Comparison of ENCODE assay signal across 19 cellular contexts in genomic region chr16:67964477-67965131, GRCh38. TPM values are rescaled to one million over a fixed set of nuclear protein-coding genes. Genes with fewer than 3 reads are reported as not detected.
DNase-seq lines count a peak whose midpoint lies in the region; ATAC-seq and TF ChIP-seq lines count a peak whose summit lies in the region.
"Had no signal": no experiment of that assay in that cellular context is flagged by ENCODE, and none has a peak within 500 bp of the region (broad histone marks: within the 10 kb centered on the region; RNA-seq: fewer than 3 reads in every experiment).

No MANE protein-coding gene starts in this region.

- POLR2A ChIA-PET in activated CD4-positive, alpha-beta memory T cell treated with anti-CD3 and anti-CD28 coated beads, Interleukin-2, amount 10 ng/mL, durations not matched to agents 7 days and 5 days (lab: Charles Lee): interaction anchor here (0.8 to 6.6 kb wide), 3 partner anchors 19 to 58 kb away, joined by 3 to 41 read pairs (median 9); partner anchors contain the start of genes DDX28, DUS2 and PSMB10

- H3K4me3 ChIP-seq in right atrium auricular region (no peak overlapping the region), muscle layer of colon (ENCODE audit: low read depth in 1 of 2, low read length in 2 of 2) (no peak overlapping the region), upper lobe of left lung (no peak overlapping the region)

- TF ChIP-seq POLR2A in upper lobe of left lung (IDR thresholded peaks at IDR 0.05): no peak

- H3K4me1 ChIP-seq in right atrium auricular region (peaks cover 0 to 89% of the 10 kb centered on the region in 2 donors), muscle layer of colon (ENCODE audit: insufficient read depth, low read length) (peaks cover 46% of the 10 kb centered on the region), upper lobe of left lung (peaks cover 62 to 86% (median 67%) of the 10 kb centered on the region in 4 donors)

- H3K27me3 ChIP-seq in right atrium auricular region (no peaks in the 10 kb centered on the region), muscle layer of colon (ENCODE audit: control insufficient read depth in 1 of 2, insufficient read depth in 2 of 2, low read length in 2 of 2) (no peaks in the 10 kb centered on the region), upper lobe of left lung (no peaks in the 10 kb centered on the region)
- H3K27me3 ChIP-seq: adrenal gland had no signal

- no peak for TF ChIP-seq EP300 in upper lobe of left lung (IDR thresholded peaks at IDR 0.05)

- H3K9me3 ChIP-seq in right atrium auricular region (no peaks in the 10 kb centered on the region), muscle layer of colon (ENCODE audit: low read length) (no peaks in the 10 kb centered on the region), upper lobe of left lung (no peaks in the 10 kb centered on the region)
- H3K9me3 ChIP-seq: adrenal gland had no signal

- no peak overlapping the region for H3K9ac ChIP-seq in muscle layer of colon (ENCODE audit: low read length)

- no peaks in the 10 kb centered on the region for H3K27me3 Mint-ChIP-seq in activated T-helper 1 cell treated with anti-CD3 and anti-CD28 coated beads, Interleukin-12 subunit alpha, Interleukin-12 subunit beta, Interleukin-2, Interleukin-4 antibody, amounts not matched to agents 30 ng/mL and 10 ng/mL and 1 ng/mL, durations not matched to agents 14 hours and 24 hours and 36 hours (ENCODE audit: insufficient read depth)
- no peaks in the 10 kb centered on the region for H3K27me3 Mint-ChIP-seq in activated CD4-positive, alpha-beta memory T cell treated with anti-CD3 and anti-CD28 coated beads, Interleukin-2, amount 10 ng/mL, durations not matched to agents 7 days and 5 days
- H3K27me3 Mint-ChIP-seq: activated T-helper 17 cell treated with anti-CD3 and anti-CD28 coated beads, Interleukin-2, amount 50 U/mL, for 72 hours; IgD-negative memory B cell had no signal

- H3K36me3 Mint-ChIP-seq in activated T-helper 1 cell treated with anti-CD3 and anti-CD28 coated beads, Interleukin-12 subunit alpha, Interleukin-12 subunit beta, Interleukin-2, Interleukin-4 antibody, amounts not matched to agents 30 ng/mL and 10 ng/mL and 1 ng/mL, durations not matched to agents 14 hours and 24 hours and 36 hours (ENCODE audit: low read depth): peaks cover 15% of the 10 kb centered on the region
- peaks cover 26% of the 10 kb centered on the region for H3K36me3 Mint-ChIP-seq in activated CD4-positive, alpha-beta memory T cell treated with anti-CD3 and anti-CD28 coated beads, Interleukin-2, amount 10 ng/mL, durations not matched to agents 7 days and 5 days (ENCODE audit: low read depth)

- no peak for TF ChIP-seq CTCF in right atrium auricular region (IDR thresholded peaks at IDR 0.05)
- TF ChIP-seq CTCF in upper lobe of left lung (IDR thresholded peaks at IDR 0.05): no peak

- H3K36me3 ChIP-seq in right atrium auricular region (peaks cover 48% of the 10 kb centered on the region), muscle layer of colon (ENCODE audit: insufficient read depth, low read length) (peaks cover 38% of the 10 kb centered on the region), upper lobe of left lung (peaks cover 0 to 43% (median 30%) of the 10 kb centered on the region in 4 donors)

- H3K27ac ChIP-seq in right atrium auricular region (peak overlapping the region; percentile 96 to 99), muscle layer of colon (ENCODE audit: low read depth, low read length) (peak overlapping the region; percentile 48), upper lobe of left lung (peak overlapping the region; percentile 41 to 98 (median 96))

- CTCF ChIA-PET in activated CD4-positive, alpha-beta memory T cell treated with anti-CD3 and anti-CD28 coated beads, Interleukin-2, amount 10 ng/mL, durations not matched to agents 7 days and 5 days (lab: Charles Lee): interaction anchor here (2.9 kb wide), 1 partner anchor 22 kb away, joined by 11 read pairs; no protein-coding TSS in a partner anchor

- peaks cover 44% of the 10 kb centered on the region for H3K4me1 Mint-ChIP-seq in activated T-helper 1 cell treated with anti-CD3 and anti-CD28 coated beads, Interleukin-12 subunit alpha, Interleukin-12 subunit beta, Interleukin-2, Interleukin-4 antibody, amounts not matched to agents 30 ng/mL and 10 ng/mL and 1 ng/mL, durations not matched to agents 14 hours and 24 hours and 36 hours (ENCODE audit: low read depth)
- peaks cover 23% of the 10 kb centered on the region for H3K4me1 Mint-ChIP-seq in activated CD4-positive, alpha-beta memory T cell treated with anti-CD3 and anti-CD28 coated beads, Interleukin-2, amount 10 ng/mL, durations not matched to agents 7 days and 5 days

- 82 to 88% methylated on average over 6 of the region's 6 CpGs for WGBS in upper lobe of left lung, 2 donors

- no peak for DNase-seq in right atrium auricular region (ENCODE audit: low spot score)
- no peak for DNase-seq in left cardiac atrium
- DNase-seq in activated T-helper 1 cell treated with anti-CD3 and anti-CD28 coated beads, Interleukin-12 subunit alpha, Interleukin-12 subunit beta, Interleukin-2, Interleukin-4 antibody, amounts not matched to agents 30 ng/mL and 10 ng/mL and 1 ng/mL, durations not matched to agents 14 hours and 24 hours and 36 hours (ENCODE audit: low spot score): no peak
- DNase-seq in upper lobe of left lung: no peak
- DNase-seq in SW 1271 (lab: John Stamatoyannopoulos, UW): no peak
- DNase-seq in iPS-NIHi11 (ENCODE audit: low spot score): no peak
- DNase-seq in activated CD4-positive, alpha-beta memory T cell treated with anti-CD3 and anti-CD28 coated beads, Interleukin-2, amount 10 ng/mL, durations not matched to agents 7 days and 5 days: no peak
- DNase-seq: adrenal gland; head of caudate nucleus; left colon; NCI-H1694 treated with DMSO at 0.1 percent for 48 hours; NCI-H82; nephron progenitor cell; stimulated activated CD4-positive, alpha-beta T cell treated with anti-CD3 and anti-CD28 coated beads, Interleukin-4, amount 100 ng/mL, for 1 hour; T1000 had no signal

- no peak overlapping the region for H3K4me3 Mint-ChIP-seq in activated T-helper 1 cell treated with anti-CD3 and anti-CD28 coated beads, Interleukin-12 subunit alpha, Interleukin-12 subunit beta, Interleukin-2, Interleukin-4 antibody, amounts not matched to agents 30 ng/mL and 10 ng/mL and 1 ng/mL, durations not matched to agents 14 hours and 24 hours and 36 hours
- H3K4me3 Mint-ChIP-seq in activated CD4-positive, alpha-beta memory T cell treated with anti-CD3 and anti-CD28 coated beads, Interleukin-2, amount 10 ng/mL, durations not matched to agents 7 days and 5 days: no peak overlapping the region
- H3K4me3 Mint-ChIP-seq: activated T-helper 17 cell treated with anti-CD3 and anti-CD28 coated beads, Interleukin-2, amount 50 U/mL, for 72 hours; nephron progenitor cell had no signal

- intact Hi-C loops in left cardiac atrium (cut with DNase I): no loop called here
- intact Hi-C loops in activated T-helper 1 cell treated with anti-CD3 and anti-CD28 coated beads, Interleukin-12 subunit alpha, Interleukin-12 subunit beta, Interleukin-2, Interleukin-4 antibody, amounts not matched to agents 30 ng/mL and 10 ng/mL and 1 ng/mL, durations not matched to agents 14 hours and 24 hours and 36 hours (cut with micrococcal nuclease): no loop called here

- H3K9me3 Mint-ChIP-seq in activated T-helper 1 cell treated with anti-CD3 and anti-CD28 coated beads, Interleukin-12 subunit alpha, Interleukin-12 subunit beta, Interleukin-2, Interleukin-4 antibody, amounts not matched to agents 30 ng/mL and 10 ng/mL and 1 ng/mL, durations not matched to agents 14 hours and 24 hours and 36 hours: no peaks in the 10 kb centered on the region
- no peaks in the 10 kb centered on the region for H3K9me3 Mint-ChIP-seq in activated CD4-positive, alpha-beta memory T cell treated with anti-CD3 and anti-CD28 coated beads, Interleukin-2, amount 10 ng/mL, durations not matched to agents 7 days and 5 days
- H3K9me3 Mint-ChIP-seq: activated T-helper 17 cell treated with anti-CD3 and anti-CD28 coated beads, Interleukin-2, amount 50 U/mL, for 72 hours; IgD-negative memory B cell; nephron progenitor cell had no signal

- H3K27ac Mint-ChIP-seq in activated T-helper 1 cell treated with anti-CD3 and anti-CD28 coated beads, Interleukin-12 subunit alpha, Interleukin-12 subunit beta, Interleukin-2, Interleukin-4 antibody, amounts not matched to agents 30 ng/mL and 10 ng/mL and 1 ng/mL, durations not matched to agents 14 hours and 24 hours and 36 hours: peak overlapping the region; percentile 74
- no peak overlapping the region for H3K27ac Mint-ChIP-seq in activated CD4-positive, alpha-beta memory T cell treated with anti-CD3 and anti-CD28 coated beads, Interleukin-2, amount 10 ng/mL, durations not matched to agents 7 days and 5 days
- H3K27ac Mint-ChIP-seq: activated T-helper 17 cell treated with anti-CD3 and anti-CD28 coated beads, Interleukin-2, amount 50 U/mL, for 72 hours; IgD-negative memory B cell; nephron progenitor cell had no signal

- no peak for ATAC-seq in left cardiac atrium
- ATAC-seq in upper lobe of left lung (ENCODE audit: low FRiP score in 2 of 2): no peak
- ATAC-seq: activated T-helper 17 cell treated with anti-CD3 and anti-CD28 coated beads, Interleukin-2, amount 50 U/mL, for 72 hours; left colon had no signal

RNA-seq across cellular contexts. Expression of gene SLC12A4, which starts 3.8 kb away (rescaled TPM):
- 10 to 100 TPM; 39.5 to 85.9 TPM for total RNA-seq in right atrium auricular region
- total RNA-seq in left cardiac atrium: 10 to 100 TPM; 52.0 to 98.2 TPM
- 40.0 and 43.1 TPM in 2 replicates for total RNA-seq in activated T-helper 1 cell treated with anti-CD3 and anti-CD28 coated beads, Interleukin-12 subunit alpha, Interleukin-12 subunit beta, Interleukin-2, Interleukin-4 antibody, amounts not matched to agents 30 ng/mL and 10 ng/mL and 1 ng/mL, durations not matched to agents 14 hours and 24 hours and 36 hours
- 100 to 1,000 TPM in 3 of 6 donors, 10 to 100 TPM in 3; 54.6 to 276 (median 98.3) TPM for total RNA-seq in upper lobe of left lung
- total RNA-seq in activated CD4-positive, alpha-beta memory T cell treated with anti-CD3 and anti-CD28 coated beads, Interleukin-2, amount 10 ng/mL, durations not matched to agents 7 days and 5 days: 10 to 100 TPM; 37.9 to 40.0 TPM

RNA-seq across cellular contexts. Expression of gene DPEP3, which starts 15.7 kb away (rescaled TPM):
- not detected for total RNA-seq in right atrium auricular region
- not detected for total RNA-seq in left cardiac atrium
- total RNA-seq in activated T-helper 1 cell treated with anti-CD3 and anti-CD28 coated beads, Interleukin-12 subunit alpha, Interleukin-12 subunit beta, Interleukin-2, Interleukin-4 antibody, amounts not matched to agents 30 ng/mL and 10 ng/mL and 1 ng/mL, durations not matched to agents 14 hours and 24 hours and 36 hours: not detected in 2 replicates
- total RNA-seq in upper lobe of left lung: 1 to 10 TPM in 1 of 6 donors, under 1 TPM in 3, not detected in 2; 0.15 to 1.0 (median 0.30) TPM
- total RNA-seq in activated CD4-positive, alpha-beta memory T cell treated with anti-CD3 and anti-CD28 coated beads, Interleukin-2, amount 10 ng/mL, durations not matched to agents 7 days and 5 days: under 1 TPM in 1 of 2 experiments, not detected in 1; 0.20 TPM
- total RNA-seq: H4 had no signal

RNA-seq across cellular contexts. Expression of gene LCAT, which starts 20.7 kb away (rescaled TPM):
- 10 to 100 TPM in 1 of 2 donors, 1 to 10 TPM in 1; 2.9 to 11.8 TPM for total RNA-seq in right atrium auricular region
- total RNA-seq in left cardiac atrium: 10 to 100 TPM; 12.8 to 22.6 TPM
- 12.7 and 20.3 TPM in 2 replicates for total RNA-seq in activated T-helper 1 cell treated with anti-CD3 and anti-CD28 coated beads, Interleukin-12 subunit alpha, Interleukin-12 subunit beta, Interleukin-2, Interleukin-4 antibody, amounts not matched to agents 30 ng/mL and 10 ng/mL and 1 ng/mL, durations not matched to agents 14 hours and 24 hours and 36 hours
- total RNA-seq in upper lobe of left lung: 100 to 1,000 TPM in 1 of 6 donors, 10 to 100 TPM in 5; 21.9 to 117 (median 26.1) TPM
- total RNA-seq in activated CD4-positive, alpha-beta memory T cell treated with anti-CD3 and anti-CD28 coated beads, Interleukin-2, amount 10 ng/mL, durations not matched to agents 7 days and 5 days: 10 to 100 TPM; 10.7 to 14.8 TPM

RNA-seq across cellular contexts. Expression of gene PSMB10, which starts 28.0 kb away (rescaled TPM):
- total RNA-seq in right atrium auricular region: 10 to 100 TPM; 37.3 to 38.4 TPM
- 10 to 100 TPM; 54.9 to 64.5 TPM for total RNA-seq in left cardiac atrium
- total RNA-seq in activated T-helper 1 cell treated with anti-CD3 and anti-CD28 coated beads, Interleukin-12 subunit alpha, Interleukin-12 subunit beta, Interleukin-2, Interleukin-4 antibody, amounts not matched to agents 30 ng/mL and 10 ng/mL and 1 ng/mL, durations not matched to agents 14 hours and 24 hours and 36 hours: 213 and 218 TPM in 2 replicates
- 100 to 1,000 TPM in 1 of 6 donors, 10 to 100 TPM in 5; 48.2 to 106 (median 60.6) TPM for total RNA-seq in upper lobe of left lung
- 100 to 1,000 TPM; 236 to 241 TPM for total RNA-seq in activated CD4-positive, alpha-beta memory T cell treated with anti-CD3 and anti-CD28 coated beads, Interleukin-2, amount 10 ng/mL, durations not matched to agents 7 days and 5 days

RNA-seq across cellular contexts. Expression of gene CTRL, which starts 32.9 kb away (rescaled TPM):
- total RNA-seq in right atrium auricular region: under 1 TPM in 1 of 2 donors, not detected in 1; 0.59 TPM
- total RNA-seq in left cardiac atrium: under 1 TPM; 0.76 to 0.97 TPM
- total RNA-seq in activated T-helper 1 cell treated with anti-CD3 and anti-CD28 coated beads, Interleukin-12 subunit alpha, Interleukin-12 subunit beta, Interleukin-2, Interleukin-4 antibody, amounts not matched to agents 30 ng/mL and 10 ng/mL and 1 ng/mL, durations not matched to agents 14 hours and 24 hours and 36 hours: 5.5 and 6.9 TPM in 2 replicates
- 1 to 10 TPM; 1.6 to 4.2 (median 2.4) TPM for total RNA-seq in upper lobe of left lung
- 1 to 10 TPM; 4.5 to 5.0 TPM for total RNA-seq in activated CD4-positive, alpha-beta memory T cell treated with anti-CD3 and anti-CD28 coated beads, Interleukin-2, amount 10 ng/mL, durations not matched to agents 7 days and 5 days
